In genomic region chr1:227432981-227433380, GRCh38 we compare ENCODE assay signal across 31 cellular contexts.
"Had no signal": no experiment of that assay in that cellular context is flagged by ENCODE, and none has a peak within 500 bp of the region (broad histone marks: within the 10 kb centered on the region; RNA-seq: fewer than 3 reads in every experiment).

No MANE protein-coding gene starts in this region.

- H3K27ac Mint-ChIP-seq: activated CD4-positive, alpha-beta T cell treated with anti-CD3 and anti-CD28 coated beads, Interleukin-2, amount 10 ng/mL, durations not matched to agents 24 days and 14 days; activated CD8-positive, alpha-beta T cell treated with anti-CD3 and anti-CD28 coated beads for 36 hours; activated naive CD4-positive, alpha-beta T cell treated with anti-CD3 and anti-CD28 coated beads, Interleukin-2, amount 50 U/mL, for 72 hours; activated T-cell treated with anti-CD3 and anti-CD28 coated beads, Interleukin-2, amount 50 U/mL, for 72 hours; activated T-helper 17 cell treated with anti-CD3 and anti-CD28 coated beads, Interleukin-2, amount 50 U/mL, for 72 hours; T-helper 1 cell treated with Interleukin-12 subunit alpha and Interleukin-12 subunit beta and Interleukin-4 antibody, amounts not matched to agents 30 μg/mL and 1 μg/mL, for 36 hours; T-helper 2 cell treated with Interferon-gamma antibody and Interleukin-4, amounts not matched to agents 5 μg/mL and 100 μg/mL, for 36 hours had no signal

- H3K4me2 ChIP-seq: SK-N-SH had no signal

- H3K4me1 Mint-ChIP-seq: activated CD4-positive, alpha-beta T cell treated with anti-CD3 and anti-CD28 coated beads, Interleukin-2, amount 10 ng/mL, durations not matched to agents 24 days and 14 days; activated T-helper 17 cell treated with anti-CD3 and anti-CD28 coated beads, Interleukin-2, amount 50 U/mL, for 72 hours had no signal

- ATAC-seq: activated CD8-positive, alpha-beta T cell treated with anti-CD3 and anti-CD28 coated beads for 36 hours; activated naive CD4-positive, alpha-beta T cell treated with anti-CD3 and anti-CD28 coated beads, Interleukin-2, amount 50 U/mL, for 72 hours; activated T-cell treated with anti-CD3 and anti-CD28 coated beads, Interleukin-2, amount 50 U/mL, for 72 hours; activated T-helper 17 cell treated with anti-CD3 and anti-CD28 coated beads, Interleukin-2, amount 50 U/mL, for 72 hours; PC-3 had no signal

- H3K27ac ChIP-seq: Peyer's patch had no signal

- H3K36me3 ChIP-seq: adrenal gland, Peyer's patch, SJSA1 had no signal

- H3K27me3 ChIP-seq: adrenal gland, Peyer's patch, SJSA1 had no signal

- H3K9ac ChIP-seq: SK-N-SH had no signal

- H3K4me3 ChIP-seq: adrenal gland, Peyer's patch, SJSA1 had no signal

- H3K4me3 Mint-ChIP-seq: activated CD4-positive, alpha-beta T cell treated with anti-CD3 and anti-CD28 coated beads, Interleukin-2, amount 10 ng/mL, durations not matched to agents 24 days and 14 days; activated CD8-positive, alpha-beta T cell treated with anti-CD3 and anti-CD28 coated beads for 36 hours; activated T-cell treated with anti-CD3 and anti-CD28 coated beads, Interleukin-2, amount 50 U/mL, for 72 hours; activated T-helper 17 cell treated with anti-CD3 and anti-CD28 coated beads, Interleukin-2, amount 50 U/mL, for 72 hours; brain; T-helper 1 cell treated with Interleukin-12 subunit alpha and Interleukin-12 subunit beta and Interleukin-4 antibody, amounts not matched to agents 30 μg/mL and 1 μg/mL, for 36 hours; T-helper 2 cell treated with Interferon-gamma antibody and Interleukin-4, amounts not matched to agents 5 μg/mL and 100 μg/mL, for 36 hours had no signal

- H3K36me3 Mint-ChIP-seq: activated naive CD4-positive, alpha-beta T cell treated with anti-CD3 and anti-CD28 coated beads, Interleukin-2, amount 50 U/mL, for 72 hours; brain had no signal

- H3K9me3 ChIP-seq: adrenal gland, Peyer's patch, SJSA1, SK-N-SH had no signal

- H3K9me3 Mint-ChIP-seq: activated CD4-positive, alpha-beta T cell treated with anti-CD3 and anti-CD28 coated beads, Interleukin-2, amount 10 ng/mL, durations not matched to agents 24 days and 14 days; activated CD8-positive, alpha-beta T cell treated with anti-CD3 and anti-CD28 coated beads for 36 hours; activated naive CD4-positive, alpha-beta T cell treated with anti-CD3 and anti-CD28 coated beads, Interleukin-2, amount 50 U/mL, for 72 hours; activated T-cell treated with anti-CD3 and anti-CD28 coated beads, Interleukin-2, amount 50 U/mL, for 72 hours; activated T-helper 17 cell treated with anti-CD3 and anti-CD28 coated beads, Interleukin-2, amount 50 U/mL, for 72 hours; T-helper 1 cell treated with Interleukin-12 subunit alpha and Interleukin-12 subunit beta and Interleukin-4 antibody, amounts not matched to agents 30 μg/mL and 1 μg/mL, for 36 hours; T-helper 2 cell treated with Interferon-gamma antibody and Interleukin-4, amounts not matched to agents 5 μg/mL and 100 μg/mL, for 36 hours had no signal

- DNase-seq: activated CD4-positive, alpha-beta T cell treated with anti-CD3 and anti-CD28 coated beads, Interleukin-2, amount 10 ng/mL, durations not matched to agents 24 days and 14 days; activated CD4-positive, alpha-beta T cell treated with anti-CD3 and anti-CD28 coated beads, Interleukin-2, amount 50 U/mL, for 4 hours; activated CD8-positive, alpha-beta T cell treated with anti-CD3 and anti-CD28 coated beads for 36 hours; activated gamma-delta T cell; activated naive CD4-positive, alpha-beta T cell treated with Interleukin-2 at 50 U/mL for 16 hours; activated T-cell treated with anti-CD3 and anti-CD28 coated beads, Interleukin-2, amount 50 U/mL, for 1 hour; activated T-cell treated with anti-CD3 and anti-CD28 coated beads, Interleukin-2, amount 50 U/mL, for 72 hours; adrenal gland; anterior cingulate cortex; Karpas-422; KBM-7; NCI-H1105; NCI-H1417 treated with DMSO at 0.1 percent for 48 hours; NCI-H1694; NCI-H1930; NCI-H2081 treated with DMSO at 0.1 percent for 48 hours; NCI-H226; NCI-H446 treated with DMSO at 0.1 percent for 48 hours; NCI-H524; NCI-H69; PC-3; Peyer's patch; RPMI8226; SHP77 treated with DMSO at 0.1 percent for 48 hours; SK-N-SH had no signal
